ENCODE assay signal across 11 cellular contexts in genomic region chr16:48498761-48499600, GRCh38.
DNase-seq lines count a peak whose midpoint lies in the region; ATAC-seq and TF ChIP-seq lines count a peak whose summit lies in the region.
"Had no signal": no experiment of that assay in that cellular context is flagged by ENCODE, and none has a peak within 500 bp of the region (broad histone marks: within the 10 kb centered on the region; RNA-seq: fewer than 3 reads in every experiment).

No MANE protein-coding gene starts in this region.

- H3K36me3 ChIP-seq in colonic mucosa: no peaks in the 10 kb centered on the region
- H3K36me3 ChIP-seq in mesendoderm (ENCODE audit: control insufficient read depth, insufficient read depth, low read length): no peaks in the 10 kb centered on the region

- H3K9ac ChIP-seq in colonic mucosa (ENCODE audit: low read depth in 2 of 2, low read length in 2 of 2) (no peak overlapping the region), mesendoderm (ENCODE audit: low read length) (no peak overlapping the region)

- no peak overlapping the region for H4K5ac ChIP-seq in mesendoderm (ENCODE audit: low read length)

- H3K27ac ChIP-seq in colonic mucosa (no peak overlapping the region), mesendoderm (ENCODE audit: low read depth, low read length) (no peak overlapping the region)

- H3K4me2 ChIP-seq in mesendoderm (ENCODE audit: low read length): no peak overlapping the region

- H2BK5ac ChIP-seq in mesendoderm (ENCODE audit: low read length): no peak overlapping the region

- H2BK120ac ChIP-seq in mesendoderm (ENCODE audit: low read depth, low read length): no peak overlapping the region

- H4K8ac ChIP-seq in mesendoderm (ENCODE audit: low read depth, low read length): no peak overlapping the region

- H3K4ac ChIP-seq in mesendoderm (ENCODE audit: low read depth, low read length): no peak overlapping the region

- no peaks in the 10 kb centered on the region for H3K9me3 ChIP-seq in colonic mucosa

- H3K56ac ChIP-seq in mesendoderm (ENCODE audit: low read length): no peak overlapping the region

- no peak overlapping the region for H2AK5ac ChIP-seq in mesendoderm (ENCODE audit: low read length)

- H3K18ac ChIP-seq in mesendoderm (ENCODE audit: low read length): no peak overlapping the region

- no peak for TF ChIP-seq CTCF in colonic mucosa (IDR thresholded peaks at IDR 0.05)

- H3K23ac ChIP-seq in mesendoderm (ENCODE audit: low read length): no peak overlapping the region

- no peak overlapping the region for H2BK15ac ChIP-seq in mesendoderm (replicated peaks; ENCODE audit: low read depth)

- H3K4me1 ChIP-seq in colonic mucosa (no peaks in the 10 kb centered on the region), mesendoderm (ENCODE audit: control insufficient read depth, low read depth, low read length) (peaks cover 2% of the 10 kb centered on the region)

- H3K27me3 ChIP-seq in colonic mucosa (no peaks in the 10 kb centered on the region), mesendoderm (ENCODE audit: insufficient read depth, low read length, poor library complexity) (no peaks in the 10 kb centered on the region)

- ATAC-seq in Right ventricle myocardium inferior: peak; percentile 59
- no peak for ATAC-seq in HG03039 (IDR thresholded peaks at IDR 0.05; ENCODE audit: unreplicated experiment)

- H3K79me1 ChIP-seq in mesendoderm (ENCODE audit: low read length): no peaks in the 10 kb centered on the region

- no peaks in the 10 kb centered on the region for H3K79me2 ChIP-seq in mesendoderm (ENCODE audit: control insufficient read depth, insufficient read depth, low read length)

- DNase-seq in Right ventricle myocardium inferior (ENCODE audit: missing footprints) (no peak), cardiac septum (ENCODE audit: low spot score) (no peak), colonic mucosa (peak; percentile 58), mesendoderm (peak; percentile 7), putamen (ENCODE audit: low spot score) (no peak), NCI-H1417 treated with DMSO at 0.1 percent for 48 hours (lab: John Stamatoyannopoulos, UW) (no peak)
- DNase-seq in activated naive CD4-positive, alpha-beta T cell (lab: John Stamatoyannopoulos, UW): no peak
- DNase-seq: activated CD4-positive, CD25-positive, alpha-beta regulatory T cell treated with anti-CD3 and anti-CD28 coated beads, Interleukin-2, amount 50 U/mL, for 72 hours; CD4-positive, CD25-positive, alpha-beta regulatory T cell; cerebellar nuclear complex had no signal

- intact Hi-C loops in Right ventricle myocardium inferior (cut with DNase I) (no loop called here), cardiac septum (cut with DNase I) (no loop called here), colonic mucosa (cut with DNase I) (no loop called here)

- no CpG with 5 or more reads among the region's 6 CpGs for WGBS in mesendoderm (ENCODE audit: extremely low coverage, insufficient coverage, low lambda C conversion rate)

- no peak overlapping the region for H3K4me3 ChIP-seq in colonic mucosa
- H3K4me3 ChIP-seq in mesendoderm (ENCODE audit: low read length): no peak overlapping the region

Comparison
In these comparisons a context has a peak if more than half of its experiments do, and no peak if none do; other contexts are left out.
1. DNase-seq: peak in colonic mucosa (single experiment) and mesendoderm (single experiment); none in Right ventricle myocardium inferior (single experiment), cardiac septum (single experiment), putamen (single experiment), NCI-H1417 treated with DMSO at 0.1 percent for 48 hours (single experiment) and activated naive CD4-positive, alpha-beta T cell (0 of 4).